Comparison of ENCODE assay signal across 17 cellular contexts in the genomic region with DNA sequence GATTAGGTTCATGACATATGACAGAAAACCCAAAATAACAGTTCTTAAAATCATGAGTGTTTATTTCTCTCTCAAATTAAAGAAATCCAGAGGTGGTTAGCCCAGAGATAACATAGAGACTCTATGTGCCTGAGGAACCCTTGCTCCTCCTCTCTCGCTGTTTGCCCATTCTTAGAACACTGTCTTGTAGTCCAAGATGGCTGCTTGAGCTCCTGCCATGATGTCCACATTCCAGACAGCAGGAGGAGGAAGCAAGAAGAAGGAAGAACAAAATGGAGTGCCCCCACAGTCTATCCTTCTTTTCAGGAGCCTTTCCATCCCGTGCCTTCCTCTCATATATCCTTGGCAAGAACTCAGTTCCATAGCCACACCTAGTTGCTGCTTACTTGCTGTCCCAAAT. TPM values are rescaled to one million over a fixed set of nuclear protein-coding genes. Genes with fewer than 3 reads are reported as not detected.
DNase-seq lines count a peak whose midpoint lies in the region; TF ChIP-seq lines count a peak whose summit lies in the region.
"Had no signal": no experiment of that assay in that cellular context is flagged by ENCODE, and none has a peak within 500 bp of the region (broad histone marks: within the 10 kb centered on the region; RNA-seq: fewer than 3 reads in every experiment).

No MANE protein-coding gene starts in this region.

- peak overlapping the region in 8 of 11 experiments; percentile 62 to 83 (median 78); a peak in 11 of 22 replicates for H3K27ac ChIP-seq in BLaER1 treated with 17β-estradiol and CSF1 and Interleukin-3, amounts not matched to agents 10 nM and 100 nM
- H3K27ac ChIP-seq in OCI-LY7 (ENCODE audit: low read depth, low read length, poor library complexity, severe bottlenecking) = no peak overlapping the region

- H3K27me3 Mint-ChIP-seq in chondrocyte (ENCODE audit: low read depth) (peaks cover 3% of the 10 kb centered on the region), mesothelial cell of epicardium (ENCODE audit: low read depth) (peaks cover 14% of the 10 kb centered on the region), HFFc6 (ENCODE audit: insufficient read depth) (peaks cover 29% of the 10 kb centered on the region)

- intact Hi-C loops in OCI-LY7 (cut with micrococcal nuclease; ENCODE audit: unreplicated experiment) = no loop called here

- H3K36me3 Mint-ChIP-seq in chondrocyte (ENCODE audit: low read depth) (no peaks in the 10 kb centered on the region), mesothelial cell of epicardium (no peaks in the 10 kb centered on the region), HFFc6 (ENCODE audit: low read depth) (no peaks in the 10 kb centered on the region)
- H3K36me3 Mint-ChIP-seq: CD14-positive monocyte; CD4-positive, alpha-beta memory T cell had no signal

- peaks cover 12% of the 10 kb centered on the region for H3K4me1 Mint-ChIP-seq in chondrocyte (ENCODE audit: low read depth)
- peaks cover 10% of the 10 kb centered on the region for H3K4me1 Mint-ChIP-seq in mesothelial cell of epicardium
- no peaks in the 10 kb centered on the region for H3K4me1 Mint-ChIP-seq in HFFc6 (ENCODE audit: low read depth)

- peaks cover 0 to 8% (median 0%) of the 10 kb centered on the region in 11 experiments; a peak in 1 of 22 replicates for H4K20me1 ChIP-seq in BLaER1 treated with 17β-estradiol and CSF1 and Interleukin-3, amounts not matched to agents 10 nM and 100 nM
- no peaks in the 10 kb centered on the region for H4K20me1 ChIP-seq in OCI-LY7 (ENCODE audit: insufficient read depth, low read length)

- CTCF ChIA-PET in OCI-LY7 (lab: Charles Lee; ENCODE audit: unreplicated experiment) = no interaction called here

- H3K36me3 ChIP-seq in BLaER1 treated with 17β-estradiol and CSF1 and Interleukin-3, amounts not matched to agents 10 nM and 100 nM = no peaks in the 10 kb centered on the region
- H3K36me3 ChIP-seq in OCI-LY7 (ENCODE audit: insufficient read depth, low read length) = no peaks in the 10 kb centered on the region
- H3K36me3 ChIP-seq: BE2C, HAP-1 had no signal

- H3K27ac Mint-ChIP-seq in chondrocyte (ENCODE audit: unreplicated experiment) (no peak overlapping the region), mesothelial cell of epicardium (peak overlapping the region; percentile 4), HFFc6 (no peak overlapping the region)

- H3K4me1 ChIP-seq in BLaER1 treated with 17β-estradiol and CSF1 and Interleukin-3, amounts not matched to agents 10 nM and 100 nM = peaks cover 40 to 65% (median 46%) of the 10 kb centered on the region in 10 experiments
- H3K4me1 ChIP-seq in OCI-LY7 (ENCODE audit: insufficient read depth, low read length, poor library complexity, severe bottlenecking) = peaks cover 19% of the 10 kb centered on the region
- H3K4me1 ChIP-seq: BE2C had no signal

- H3K27me3 ChIP-seq in BLaER1 treated with 17β-estradiol and CSF1 and Interleukin-3, amounts not matched to agents 10 nM and 100 nM = peaks cover 0 to 16% (median 0%) of the 10 kb centered on the region in 11 experiments; a peak in 2 of 22 replicates
- H3K27me3 ChIP-seq: BE2C had no signal

- 0 out of 22 replicates have a peak overlapping the region, but pooled peaks of 1 of the 11 experiments have one; percentile 58 for H3K9ac ChIP-seq in BLaER1 treated with 17β-estradiol and CSF1 and Interleukin-3, amounts not matched to agents 10 nM and 100 nM

- no peaks in the 10 kb centered on the region for H3K79me2 ChIP-seq in OCI-LY7 (ENCODE audit: insufficient read depth, low read depth, low read length)

- POLR2A ChIA-PET in OCI-LY7 (lab: Charles Lee) = no interaction called here

- H3K9me3 Mint-ChIP-seq in chondrocyte (ENCODE audit: low read depth) (no peaks in the 10 kb centered on the region), mesothelial cell of epicardium (no peaks in the 10 kb centered on the region), HFFc6 (no peaks in the 10 kb centered on the region)
- H3K9me3 Mint-ChIP-seq: CD4-positive, alpha-beta memory T cell had no signal

- H3K4me2 ChIP-seq in BLaER1 treated with 17β-estradiol and CSF1 and Interleukin-3, amounts not matched to agents 10 nM and 100 nM = peak overlapping the region; percentile 68 to 90 (median 83)
- no peak overlapping the region for H3K4me2 ChIP-seq in OCI-LY7 (ENCODE audit: low read length)

- no TSS peak for BruUV-seq in OCI-LY7 (replicated peaks; lab: Mats Ljungman, UMichigan)

- H3K4me3 Mint-ChIP-seq in chondrocyte (ENCODE audit: unreplicated experiment) (no peak overlapping the region), mesothelial cell of epicardium (no peak overlapping the region), HFFc6 (no peak overlapping the region)
- H3K4me3 Mint-ChIP-seq: CD14-positive monocyte; CD4-positive, alpha-beta memory T cell had no signal

- TF ChIP-seq CTCF in chondrocyte (IDR thresholded peaks at IDR 0.05) (peak; percentile 9), mesothelial cell of epicardium (IDR thresholded peaks at IDR 0.05; ENCODE audit: unreplicated experiment) (no peak), OCI-LY7 (conservative IDR thresholded peaks at IDR 0.05; ENCODE audit: low read length) (no peak), HFFc6 (IDR thresholded peaks at IDR 0.05) (no peak)

- no peak for DNase-seq in chondrocyte (ENCODE audit: low spot score)
- DNase-seq in mesothelial cell of epicardium (ENCODE audit: low spot score in 2 of 2, unreplicated experiment in 2 of 2) = no peak
- no peak for DNase-seq in NCI-H2196 treated with DMSO at 0.1 percent for 48 hours (lab: John Stamatoyannopoulos, UW; ENCODE audit: unreplicated experiment)
- DNase-seq in OCI-LY7 (ENCODE audit: low spot score) = no peak
- no peak for DNase-seq in HFFc6
- no peak for DNase-seq in NCI-H2081 treated with DMSO at 0.1 percent for 48 hours (lab: John Stamatoyannopoulos, UW)
- DNase-seq: ACHN; BE2C; CD4-positive, alpha-beta memory T cell; DMS153; DMS79; GF-D8 had no signal

- H2AFZ ChIP-seq in OCI-LY7 (ENCODE audit: low read length) = no peak overlapping the region

- H3K9me2 ChIP-seq in OCI-LY7 (ENCODE audit: insufficient read depth, low read length) = no peaks in the 10 kb centered on the region

- no peaks in the 10 kb centered on the region for H3K9me3 ChIP-seq in BLaER1 treated with 17β-estradiol and CSF1 and Interleukin-3, amounts not matched to agents 10 nM and 100 nM (replicated peaks in 1 of 11)
- no peaks in the 10 kb centered on the region for H3K9me3 ChIP-seq in OCI-LY7 (ENCODE audit: low read length)
- H3K9me3 ChIP-seq: BE2C, HAP-1 had no signal

- no peak overlapping the region; a peak in 1 of 20 replicates for H3K4me3 ChIP-seq in BLaER1 treated with 17β-estradiol and CSF1 and Interleukin-3, amounts not matched to agents 10 nM and 100 nM
- H3K4me3 ChIP-seq in OCI-LY7 (ENCODE audit: low read depth, low read length, poor library complexity, severe bottlenecking) = no peak overlapping the region
- H3K4me3 ChIP-seq: HAP-1 had no signal

RNA-seq across cellular contexts. Expression of a gene that starts 13.9 kb away (rescaled TPM):
- total RNA-seq in chondrocyte (0.25 to 1.1 TPM (median 0.36 TPM) in 3 replicates), mesothelial cell of epicardium (0.20 to 0.75 TPM (median 0.41 TPM) in 3 replicates), OCI-LY7 (2022) (not detected in 2 replicates)
- total RNA-seq in OCI-LY7 (2014; rRNA removed; shearing (Covaris generic)) = 0.28 TPM in 1 of 2 replicates, not detected in the other
- total RNA-seq in HFFc6 (2021; fragmentation: NEBNext Ultra II Directional; extraction: Animal tissue kit (Norgen Biotek cat#: 25700)) = under 1 TPM in 1 of 6 experiments, not detected in 5; 0.23 TPM
- total RNA-seq: A172; CD4-positive, alpha-beta memory T cell; HT-29 had no signal
